Comparison of ENCODE assay signal across 25 cellular contexts in genomic region chr6:40923860-40924259, GRCh38.
"Had no signal": no experiment of that assay in that cellular context is flagged by ENCODE, and none has a peak within 500 bp of the region (broad histone marks: within the 10 kb centered on the region; RNA-seq: fewer than 3 reads in every experiment).

No MANE protein-coding gene starts in this region.

- DNase-seq: activated CD4-positive, alpha-beta memory T cell treated with anti-CD3 and anti-CD28 coated beads for 36 hours; activated CD4-positive, alpha-beta T cell treated with anti-CD3 and anti-CD28 coated beads for 36 hours; activated CD4-positive, alpha-beta T cell treated with anti-CD3 and anti-CD28 coated beads, Interleukin-2, amount 10 ng/mL, durations not matched to agents 24 days and 14 days; activated CD4-positive, CD25-positive, alpha-beta regulatory T cell; activated CD4-positive, CD25-positive, alpha-beta regulatory T cell treated with anti-CD3 and anti-CD28 coated beads, Interleukin-2, amount 50 U/mL, for 72 hours; activated CD8-positive, alpha-beta T cell treated with anti-CD3 and anti-CD28 coated beads, Interleukin-2, amount 10 ng/mL, durations not matched to agents 7 days and 5 days; activated effector memory CD4-positive, alpha-beta T cell treated with Interleukin-2 at 50 U/mL for 16 hours; activated gamma-delta T cell treated with Interleukin-2 at 50 U/mL for 16 hours; activated naive CD4-positive, alpha-beta T cell treated with anti-CD3 and anti-CD28 coated beads, Interleukin-2, amount 50 U/mL, for 16 hours; activated naive CD4-positive, alpha-beta T cell treated with Interleukin-2 at 50 U/mL for 16 hours; activated T-cell treated with anti-CD3 and anti-CD28 coated beads, Interleukin-2, amount 50 U/mL, for 4 hours; amniotic stem cell; anterior cingulate cortex; brain microvascular endothelial cell; cortex of kidney; dermis blood vessel endothelial cell; effector CD4-positive, alpha-beta T cell; effector memory CD8-positive, alpha-beta T cell; esophagus squamous epithelium; foreskin melanocyte; heart right ventricle; T-helper 2 cell had no signal

- H3K36me3 ChIP-seq: brain microvascular endothelial cell, esophagus squamous epithelium, gastroesophageal sphincter, heart right ventricle had no signal

- H3K9me3 ChIP-seq: esophagus squamous epithelium, gastroesophageal sphincter, heart right ventricle had no signal

- H3K4me3 ChIP-seq: esophagus squamous epithelium, gastroesophageal sphincter, heart right ventricle had no signal

- ATAC-seq: activated CD4-positive, alpha-beta T cell treated with anti-CD3 and anti-CD28 coated beads for 36 hours; activated CD8-positive, alpha-beta T cell treated with anti-CD3 and anti-CD28 coated beads, Interleukin-2, amount 10 ng/mL, durations not matched to agents 7 days and 5 days; activated T-cell treated with anti-CD3 and anti-CD28 coated beads, Interleukin-2, amount 50 U/mL, for 4 hours; activated T-helper 17 cell treated with anti-CD3 and anti-CD28 coated beads, Interleukin-2, amount 50 U/mL, for 72 hours; effector memory CD8-positive, alpha-beta T cell; gastroesophageal sphincter; heart right ventricle had no signal

- H3K27ac ChIP-seq: brain microvascular endothelial cell, epithelial cell of prostate, esophagus squamous epithelium, gastroesophageal sphincter, heart right ventricle had no signal

- H3K27me3 ChIP-seq: gastroesophageal sphincter, heart right ventricle had no signal

- H3K4me1 ChIP-seq: esophagus squamous epithelium, gastroesophageal sphincter had no signal
